8 cellular contexts compared by ENCODE assay signal in the genomic region with DNA sequence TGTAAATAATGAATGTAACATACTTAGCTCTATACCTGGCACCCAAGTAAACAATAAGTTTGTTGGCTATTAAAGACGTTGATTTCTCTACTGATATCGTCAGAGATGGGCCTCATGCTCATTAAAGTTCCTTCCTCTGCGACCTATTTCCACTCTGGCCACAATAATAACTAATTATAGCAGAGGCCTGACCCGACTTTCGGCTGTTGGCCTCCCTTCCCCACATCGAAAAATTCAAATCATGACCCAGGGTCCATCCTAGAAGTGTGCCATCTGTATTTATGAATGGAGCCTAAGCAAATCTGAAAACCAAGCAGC. TPM values are rescaled to one million over a fixed set of nuclear protein-coding genes. Genes with fewer than 3 reads are reported as not detected.
DNase-seq lines count a peak whose midpoint lies in the region; ATAC-seq and TF ChIP-seq lines count a peak whose summit lies in the region.

No MANE protein-coding gene starts in this region.

- H3K27me3 ChIP-seq in left lung (no peaks in the 10 kb centered on the region), thymus (ENCODE audit: control insufficient read depth, insufficient read depth) (no peaks in the 10 kb centered on the region)

- WGBS in thymus: 14% methylated on average over 6 of the region's 6 CpGs

- H3K27ac ChIP-seq in angular gyrus (ENCODE audit: low read depth, low read length) (peak overlapping the region; percentile 82), left lung (peak overlapping the region; percentile 87 to 90), thymus (ENCODE audit: low read depth) (peak overlapping the region; percentile 33)

- H3K36me3 Mint-ChIP-seq in activated CD4-positive, alpha-beta T cell treated with anti-CD3 and anti-CD28 coated beads, Interleukin-2, amount 10 ng/mL, durations not matched to agents 24 days and 14 days (ENCODE audit: low read depth): peaks cover 4% of the 10 kb centered on the region

- H3K4me1 ChIP-seq in left lung (peaks cover 7 to 20% of the 10 kb centered on the region in 2 donors), thymus (ENCODE audit: control insufficient read depth, insufficient read depth, low read length) (peaks cover 3% of the 10 kb centered on the region)

- ATAC-seq in left lung (no peak), HG03108 (IDR thresholded peaks at IDR 0.05; ENCODE audit: unreplicated experiment) (no peak), GM18867 (IDR thresholded peaks at IDR 0.05; ENCODE audit: unreplicated experiment) (no peak)

- no peaks in the 10 kb centered on the region for H3K36me3 ChIP-seq in left lung
- H3K36me3 ChIP-seq in thymus (ENCODE audit: control insufficient read depth, insufficient read depth): no peaks in the 10 kb centered on the region

- peak overlapping the region; percentile 86 for H3K4me3 Mint-ChIP-seq in activated CD4-positive, alpha-beta T cell treated with anti-CD3 and anti-CD28 coated beads, Interleukin-2, amount 10 ng/mL, durations not matched to agents 24 days and 14 days

- H3K4me3 ChIP-seq in left lung (peak overlapping the region; percentile 92 to 99), thymus (ENCODE audit: low read length) (peak overlapping the region; percentile 99)

- DNase-seq in activated CD4-positive, alpha-beta T cell treated with anti-CD3 and anti-CD28 coated beads, Interleukin-2, amount 10 ng/mL, durations not matched to agents 24 days and 14 days: no peak
- no peak for DNase-seq in activated CD4-positive, alpha-beta T cell treated with anti-CD3 and anti-CD28 coated beads, Interleukin-2, amount 50 U/mL, for 1 hour
- DNase-seq in left lung (no peak), middle frontal gyrus (ENCODE audit: extremely low spot score, low spot score) (no peak)

- no peaks in the 10 kb centered on the region for H3K9me3 ChIP-seq in left lung
- H3K9me3 ChIP-seq in thymus (ENCODE audit: control insufficient read depth): no peaks in the 10 kb centered on the region

- H3K27me3 Mint-ChIP-seq in activated CD4-positive, alpha-beta T cell treated with anti-CD3 and anti-CD28 coated beads, Interleukin-2, amount 10 ng/mL, durations not matched to agents 24 days and 14 days: no peaks in the 10 kb centered on the region

- no peak for TF ChIP-seq CTCF in left lung (IDR thresholded peaks at IDR 0.05)

- no peaks in the 10 kb centered on the region for H3K9me3 Mint-ChIP-seq in activated CD4-positive, alpha-beta T cell treated with anti-CD3 and anti-CD28 coated beads, Interleukin-2, amount 10 ng/mL, durations not matched to agents 24 days and 14 days

- peak overlapping the region; percentile 95 for H3K27ac Mint-ChIP-seq in activated CD4-positive, alpha-beta T cell treated with anti-CD3 and anti-CD28 coated beads, Interleukin-2, amount 10 ng/mL, durations not matched to agents 24 days and 14 days

- H3K4me1 Mint-ChIP-seq in activated CD4-positive, alpha-beta T cell treated with anti-CD3 and anti-CD28 coated beads, Interleukin-2, amount 10 ng/mL, durations not matched to agents 24 days and 14 days: peaks cover 8% of the 10 kb centered on the region

- intact Hi-C loops in activated CD4-positive, alpha-beta T cell treated with anti-CD3 and anti-CD28 coated beads, Interleukin-2, amount 10 ng/mL, durations not matched to agents 24 days and 14 days (cut with micrococcal nuclease): loop anchor here (1.0 to 5.0 kb wide), 5 partner anchors 41 to 491 kb away; a partner anchor contains a TSS
- intact Hi-C loops in left lung (cut with DNase I): no loop called here

RNA-seq across cellular contexts. Expression of a gene that starts 0.3 kb away (rescaled TPM):
- 6.6 and 6.9 TPM in 2 replicates for total RNA-seq in activated CD4-positive, alpha-beta T cell treated with anti-CD3 and anti-CD28 coated beads, Interleukin-2, amount 10 ng/mL, durations not matched to agents 24 days and 14 days
- total RNA-seq in left lung: 10 to 100 TPM in 1 of 2 donors, 1 to 10 TPM in 1; 7.1 to 13.1 TPM
- polyA plus RNA-seq in thymus: 9.1 TPM

RNA-seq across cellular contexts. Expression of a gene that starts 31.2 kb away (rescaled TPM):
- not detected in 2 replicates for total RNA-seq in activated CD4-positive, alpha-beta T cell treated with anti-CD3 and anti-CD28 coated beads, Interleukin-2, amount 10 ng/mL, durations not matched to agents 24 days and 14 days
- not detected for total RNA-seq in left lung
- polyA plus RNA-seq in thymus: 0.14 TPM

RNA-seq across cellular contexts. Expression of a gene that starts 41.2 kb away (rescaled TPM):
- 44.8 and 46.2 TPM in 2 replicates for total RNA-seq in activated CD4-positive, alpha-beta T cell treated with anti-CD3 and anti-CD28 coated beads, Interleukin-2, amount 10 ng/mL, durations not matched to agents 24 days and 14 days
- total RNA-seq in left lung: 10 to 100 TPM in 1 of 2 donors, 1 to 10 TPM in 1; 7.3 to 17.4 TPM
- 25.9 TPM for polyA plus RNA-seq in thymus

RNA-seq across cellular contexts. Expression of a gene that starts 45.3 kb away (rescaled TPM):
- total RNA-seq in activated CD4-positive, alpha-beta T cell treated with anti-CD3 and anti-CD28 coated beads, Interleukin-2, amount 10 ng/mL, durations not matched to agents 24 days and 14 days: 103 and 105 TPM in 2 replicates
- 10 to 100 TPM; 22.4 to 27.0 TPM for total RNA-seq in left lung
- 14.1 TPM for polyA plus RNA-seq in thymus

Comparison
In these comparisons a context has a peak if more than half of its experiments do, and no peak if none do; other contexts are left out.
1. H3K27ac ChIP-seq: peak in every context shown above with its lines; median percentile 88 in left lung; 82 in angular gyrus; 33 in thymus.